ENCODE assay signal across 23 cellular contexts in the genomic region with DNA sequence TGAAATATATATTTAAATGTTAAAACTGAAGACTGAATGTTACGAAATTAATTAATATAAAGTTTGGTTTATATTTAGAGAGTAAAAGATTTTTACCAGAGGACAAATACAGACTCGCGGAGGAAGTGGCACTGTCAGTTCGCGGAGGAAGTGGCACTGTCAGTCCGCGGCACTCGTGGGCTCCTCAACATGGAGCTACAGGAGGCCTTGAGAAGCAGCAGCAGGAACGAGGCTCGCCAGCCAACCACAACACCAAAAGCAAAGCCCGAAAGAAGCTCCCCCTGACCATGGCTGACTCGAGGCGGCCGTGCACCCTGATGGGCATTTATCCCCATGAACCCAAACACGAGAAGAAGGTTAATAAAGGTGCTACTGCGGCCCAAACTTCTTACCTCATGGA.
"Had no signal": no experiment of that assay in that cellular context is flagged by ENCODE, and none has a peak within 500 bp of the region (broad histone marks: within the 10 kb centered on the region; RNA-seq: fewer than 3 reads in every experiment).

No MANE protein-coding gene starts in this region.

- H3K4me1 ChIP-seq: breast epithelium, colonic mucosa had no signal

- DNase-seq: activated CD4-positive, alpha-beta T cell treated with anti-CD3 and anti-CD28 coated beads for 4 hours; activated CD8-positive, alpha-beta memory T cell treated with anti-CD3 and anti-CD28 coated beads, Interleukin-2, amount 10 ng/mL, durations not matched to agents 7 days and 5 days; activated effector memory CD4-positive, alpha-beta T cell treated with Interleukin-2 at 50 U/mL for 16 hours; activated naive CD4-positive, alpha-beta T cell; activated T-cell treated with anti-CD3 and anti-CD28 coated beads, Interleukin-2, amount 50 U/mL, for 24 hours; aorta; caudate nucleus; colonic mucosa; Karpas-422; NCI-H1105 treated with DMSO at 0.1 percent for 48 hours; NCI-H1436 treated with DMSO at 0.1 percent for 48 hours; NCI-H2171; NCI-H345; NCI-H526; NCI-H774; Right ventricle myocardium superior had no signal

- H3K27ac Mint-ChIP-seq: activated CD8-positive, alpha-beta memory T cell treated with anti-CD3 and anti-CD28 coated beads, Interleukin-2, amount 10 ng/mL, durations not matched to agents 7 days and 5 days; activated naive CD4-positive, alpha-beta T cell treated with anti-CD3 and anti-CD28 coated beads, Interleukin-2, amount 50 U/mL, for 24 hours; activated T-cell treated with anti-CD3 and anti-CD28 coated beads, Interleukin-2, amount 50 U/mL, for 24 hours; activated T-helper 1 cell treated with anti-CD3 and anti-CD28 coated beads, Interleukin-12 subunit alpha, Interleukin-12 subunit beta, Interleukin-2, Interleukin-4 antibody, amounts not matched to agents 30 ng/mL and 10 ng/mL and 1 ng/mL, durations not matched to agents 14 hours and 24 hours and 36 hours; T-helper 1 cell treated with Interleukin-12 subunit alpha and Interleukin-12 subunit beta and Interleukin-4 antibody, amounts not matched to agents 30 μg/mL and 1 μg/mL, for 36 hours had no signal

- H3K4me1 Mint-ChIP-seq: activated CD8-positive, alpha-beta memory T cell treated with anti-CD3 and anti-CD28 coated beads, Interleukin-2, amount 10 ng/mL, durations not matched to agents 7 days and 5 days; activated naive CD4-positive, alpha-beta T cell treated with anti-CD3 and anti-CD28 coated beads, Interleukin-2, amount 50 U/mL, for 24 hours had no signal

- H3K27me3 Mint-ChIP-seq: activated CD8-positive, alpha-beta memory T cell treated with anti-CD3 and anti-CD28 coated beads, Interleukin-2, amount 10 ng/mL, durations not matched to agents 7 days and 5 days; activated naive CD4-positive, alpha-beta T cell treated with anti-CD3 and anti-CD28 coated beads, Interleukin-2, amount 50 U/mL, for 24 hours; activated T-cell treated with anti-CD3 and anti-CD28 coated beads, Interleukin-2, amount 50 U/mL, for 24 hours had no signal

- H3K36me3 ChIP-seq: breast epithelium, colonic mucosa had no signal

- H3K4me3 Mint-ChIP-seq: activated CD8-positive, alpha-beta memory T cell treated with anti-CD3 and anti-CD28 coated beads, Interleukin-2, amount 10 ng/mL, durations not matched to agents 7 days and 5 days; activated naive CD4-positive, alpha-beta T cell treated with anti-CD3 and anti-CD28 coated beads, Interleukin-2, amount 50 U/mL, for 24 hours; activated T-cell treated with anti-CD3 and anti-CD28 coated beads, Interleukin-2, amount 50 U/mL, for 24 hours; activated T-helper 1 cell treated with anti-CD3 and anti-CD28 coated beads, Interleukin-12 subunit alpha, Interleukin-12 subunit beta, Interleukin-2, Interleukin-4 antibody, amounts not matched to agents 30 ng/mL and 10 ng/mL and 1 ng/mL, durations not matched to agents 14 hours and 24 hours and 36 hours; T-helper 1 cell treated with Interleukin-12 subunit alpha and Interleukin-12 subunit beta and Interleukin-4 antibody, amounts not matched to agents 30 μg/mL and 1 μg/mL, for 36 hours had no signal

- ATAC-seq: activated CD4-positive, CD25-positive, alpha-beta regulatory T cell treated with anti-CD3 and anti-CD28 coated beads, Interleukin-2, amount 50 U/mL, for 24 hours; activated CD8-positive, alpha-beta memory T cell treated with anti-CD3 and anti-CD28 coated beads, Interleukin-2, amount 10 ng/mL, durations not matched to agents 7 days and 5 days; Panc1 had no signal

- H3K27ac ChIP-seq: breast epithelium, colonic mucosa, RWPE1 had no signal

- H3K9me3 Mint-ChIP-seq: activated naive CD4-positive, alpha-beta T cell treated with anti-CD3 and anti-CD28 coated beads, Interleukin-2, amount 50 U/mL, for 24 hours; activated T-helper 1 cell treated with anti-CD3 and anti-CD28 coated beads, Interleukin-12 subunit alpha, Interleukin-12 subunit beta, Interleukin-2, Interleukin-4 antibody, amounts not matched to agents 30 ng/mL and 10 ng/mL and 1 ng/mL, durations not matched to agents 14 hours and 24 hours and 36 hours had no signal

- H3K4me3 ChIP-seq: breast epithelium, colonic mucosa had no signal

- H3K27me3 ChIP-seq: breast epithelium, colonic mucosa had no signal

- H3K36me3 Mint-ChIP-seq: activated CD8-positive, alpha-beta memory T cell treated with anti-CD3 and anti-CD28 coated beads, Interleukin-2, amount 10 ng/mL, durations not matched to agents 7 days and 5 days; activated naive CD4-positive, alpha-beta T cell treated with anti-CD3 and anti-CD28 coated beads, Interleukin-2, amount 50 U/mL, for 24 hours had no signal

- H3K9me3 ChIP-seq: breast epithelium, colonic mucosa had no signal
